1 cellular context compared by ENCODE assay signal in the genomic region with DNA sequence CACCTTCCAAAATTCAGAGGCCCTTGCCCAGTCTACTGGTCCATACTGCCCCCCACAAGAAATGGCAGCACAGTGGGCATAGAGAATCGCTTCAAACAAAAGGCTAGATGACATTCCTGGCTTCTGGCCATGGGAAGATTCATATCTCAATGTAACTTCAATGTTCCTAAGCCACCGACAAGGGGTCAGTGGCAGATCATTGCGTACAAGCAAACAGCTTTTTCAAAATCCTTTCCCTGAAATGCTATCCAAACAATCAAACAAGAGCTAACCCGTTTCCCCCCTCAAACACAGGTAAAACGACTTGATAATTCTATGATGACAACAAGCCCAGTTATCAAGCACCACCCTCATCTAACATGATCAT.
TF ChIP-seq lines count a peak whose summit lies in the region.

No MANE protein-coding gene starts in this region.

TF ChIP-seq in GM23338, 12 proteins besides CTCF, POLR2A, EP300 and RAD21 (continued from another document):
- TF ChIP-seq ZNF462 (CRISPR knock-in tag; IDR thresholded peaks at IDR 0.05) = no peak
- no peak for TF ChIP-seq REST (IDR thresholded peaks at IDR 0.05; ENCODE audit: unreplicated experiment)
- TF ChIP-seq STAT1 (IDR thresholded peaks at IDR 0.05; ENCODE audit: unreplicated experiment) = no peak
- TF ChIP-seq ZNF114 (CRISPR knock-in tag; IDR thresholded peaks at IDR 0.05) = no peak
TF ChIP-seq in GM23338: peak in this region for 0.
